ENCODE assay signal across 10 cellular contexts in genomic region chr4:55733874-55734437, GRCh38.
DNase-seq lines count a peak whose midpoint lies in the region; ATAC-seq and TF ChIP-seq lines count a peak whose summit lies in the region.
"Had no signal": no experiment of that assay in that cellular context is flagged by ENCODE, and none has a peak within 500 bp of the region (broad histone marks: within the 10 kb centered on the region; RNA-seq: fewer than 3 reads in every experiment).

No MANE protein-coding gene starts in this region.

- H3K4me1 Mint-ChIP-seq in GM23338 (peaks cover 4% of the 10 kb centered on the region; the same call in 1 of the 3 replicates), glutamatergic neuron (ENCODE audit: low read depth, unreplicated experiment) (no peaks in the 10 kb centered on the region)

- H3K27me3 Mint-ChIP-seq in GM23338 (ENCODE audit: insufficient read depth, low read depth, poor library complexity) (no peaks in the 10 kb centered on the region), glutamatergic neuron (ENCODE audit: unreplicated experiment) (no peaks in the 10 kb centered on the region)

- no peaks in the 10 kb centered on the region for H3K36me3 ChIP-seq in GM23338 (ENCODE audit: insufficient read depth)
- H3K36me3 ChIP-seq in PC-9 (ENCODE audit: low read depth): no peaks in the 10 kb centered on the region

- H3K4me2 ChIP-seq in GM23338 (no peak overlapping the region), PC-9 (peak overlapping the region; percentile 56)

- H3K27me3 ChIP-seq in GM23338 (ENCODE audit: insufficient read depth) (no peaks in the 10 kb centered on the region), PC-9 (ENCODE audit: insufficient read depth, low read depth) (no peaks in the 10 kb centered on the region)

- no peaks in the 10 kb centered on the region for H3K79me2 ChIP-seq in GM23338 (replicated peaks; ENCODE audit: insufficient read depth)
- H3K79me2 ChIP-seq in PC-9 (ENCODE audit: low read depth): no peaks in the 10 kb centered on the region

- H3K9me3 ChIP-seq in PC-9 (ENCODE audit: insufficient read depth, low read depth): no peaks in the 10 kb centered on the region

- no peaks in the 10 kb centered on the region; the same call in 2 of the 3 replicates for H3K9me3 Mint-ChIP-seq in GM23338
- H3K9me3 Mint-ChIP-seq in glutamatergic neuron (ENCODE audit: unreplicated experiment): peaks cover 1% of the 10 kb centered on the region

- H3K27ac ChIP-seq in GM23338 (ENCODE audit: low read depth) (no peak overlapping the region), PC-9 (peak overlapping the region; percentile 74), epithelial cell of prostate (peak overlapping the region; percentile 50)

- DNase-seq in GM23338 (ENCODE audit: low spot score): no peak
- peak; percentile 84 to 96 for DNase-seq in PC-9
- peak; percentile 89 for DNase-seq in epithelial cell of prostate (ENCODE audit: low read depth, low spot score)
- peak; percentile 52 for DNase-seq in myocyte (ENCODE audit: low read depth)
- DNase-seq in NCI-H2227 treated with DMSO at 0.1 percent for 48 hours (lab: John Stamatoyannopoulos, UW): no peak
- DNase-seq in glutamatergic neuron: no peak
- DNase-seq in activated T-cell treated with anti-CD3 and anti-CD28 coated beads, Interleukin-2, amount 50 U/mL, for 48 hours: no peak
- DNase-seq in activated CD4-positive, alpha-beta T cell treated with anti-CD3 and anti-CD28 coated beads, Interleukin-2, amount 50 U/mL, for 1 hour: no peak
- DNase-seq: activated T-cell treated with anti-CD3 and anti-CD28 coated beads, Interleukin-2, amount 50 U/mL, for 1 hour; nucleus accumbens had no signal

- intact Hi-C loops in PC-9 (cut with micrococcal nuclease; ENCODE audit: unreplicated experiment): loop anchor here (2.0 to 10.0 kb wide), 5 partner anchors 97 to 549 kb away; partner anchors contain the start of genes EXOC1 and NMU

- no peak for TF ChIP-seq CTCF in GM23338 (conservative IDR thresholded peaks at IDR 0.05; ENCODE audit: low read depth in 2 of 2)
- no peak for TF ChIP-seq CTCF in PC-9 (conservative IDR thresholded peaks at IDR 0.05)
- no peak for TF ChIP-seq CTCF in glutamatergic neuron (IDR thresholded peaks at IDR 0.05; ENCODE audit: partially characterized antibody, unreplicated experiment)

- BruUV-seq in PC-9 (replicated peaks; lab: Mats Ljungman, UMichigan): no TSS peak

- H3K9me2 ChIP-seq in GM23338 (ENCODE audit: insufficient read depth): no peaks in the 10 kb centered on the region
- no peaks in the 10 kb centered on the region for H3K9me2 ChIP-seq in PC-9 (ENCODE audit: insufficient read depth)

- CTCF ChIA-PET in PC-9 (lab: Charles Lee): interaction anchor here (0.7 to 1.0 kb wide), 2 partner anchors 96 to 188 kb away, joined by 4 to 5 read pairs; no protein-coding TSS in a partner anchor

- H4K20me1 ChIP-seq in GM23338 (replicated peaks; ENCODE audit: insufficient read depth) (no peaks in the 10 kb centered on the region), PC-9 (ENCODE audit: insufficient read depth) (no peaks in the 10 kb centered on the region)

- H3K4me3 ChIP-seq in GM23338 (no peak overlapping the region), PC-9 (no peak overlapping the region)

- POLR2A ChIA-PET in PC-9 (lab: Charles Lee; ENCODE audit: unreplicated experiment): interaction anchor here (0.5 to 0.8 kb wide), 4 partner anchors 96 to 564 kb away, joined by 3 to 10 read pairs (median 8); no protein-coding TSS in a partner anchor

- H3K36me3 Mint-ChIP-seq in GM23338 (ENCODE audit: low read depth) (no peaks in the 10 kb centered on the region), glutamatergic neuron (ENCODE audit: unreplicated experiment) (no peaks in the 10 kb centered on the region)

- H2AFZ ChIP-seq in GM23338: 0 out of 2 replicates have a peak overlapping the region, but pooled peaks have one; percentile 40
- no peak overlapping the region for H2AFZ ChIP-seq in PC-9

- H3K27ac Mint-ChIP-seq in GM23338 (no peak overlapping the region), glutamatergic neuron (ENCODE audit: unreplicated experiment) (no peak overlapping the region)

- H3K4me3 Mint-ChIP-seq in GM23338 (no peak overlapping the region), glutamatergic neuron (ENCODE audit: unreplicated experiment) (no peak overlapping the region)

- H3K4me1 ChIP-seq in GM23338 (ENCODE audit: insufficient read depth) (no peaks in the 10 kb centered on the region), PC-9 (replicated peaks; ENCODE audit: insufficient read depth) (peaks cover 39% of the 10 kb centered on the region)

- H3F3A ChIP-seq in GM23338 (replicated peaks; ENCODE audit: low read depth) (no peaks in the 10 kb centered on the region), PC-9 (ENCODE audit: insufficient read depth, low read depth) (peaks cover 10% of the 10 kb centered on the region; the same call in 1 of the 2 replicates)

- no peak for ATAC-seq in GM23338

TF ChIP-seq in GM23338, 12 proteins besides CTCF, POLR2A, EP300 and RAD21 (continues in another document):
- no peak for TF ChIP-seq ZNF114 (CRISPR knock-in tag; IDR thresholded peaks at IDR 0.05)
- no peak for TF ChIP-seq JUNB (IDR thresholded peaks at IDR 0.05; ENCODE audit: unreplicated experiment)
- TF ChIP-seq ZNF331 (CRISPR knock-in tag; IDR thresholded peaks at IDR 0.05; ENCODE audit: low read depth): no peak
- no peak for TF ChIP-seq NANOG (IDR thresholded peaks at IDR 0.05; ENCODE audit: borderline replicate concordance)
- no peak for TF ChIP-seq STAT1 (IDR thresholded peaks at IDR 0.05; ENCODE audit: unreplicated experiment)
- no peak for TF ChIP-seq EZH2 (IDR thresholded peaks at IDR 0.05; ENCODE audit: low read depth, unreplicated experiment)
- no peak for TF ChIP-seq POLR2AphosphoS5 (IDR thresholded peaks at IDR 0.05; ENCODE audit: low read depth)
- TF ChIP-seq, protein P1, sequence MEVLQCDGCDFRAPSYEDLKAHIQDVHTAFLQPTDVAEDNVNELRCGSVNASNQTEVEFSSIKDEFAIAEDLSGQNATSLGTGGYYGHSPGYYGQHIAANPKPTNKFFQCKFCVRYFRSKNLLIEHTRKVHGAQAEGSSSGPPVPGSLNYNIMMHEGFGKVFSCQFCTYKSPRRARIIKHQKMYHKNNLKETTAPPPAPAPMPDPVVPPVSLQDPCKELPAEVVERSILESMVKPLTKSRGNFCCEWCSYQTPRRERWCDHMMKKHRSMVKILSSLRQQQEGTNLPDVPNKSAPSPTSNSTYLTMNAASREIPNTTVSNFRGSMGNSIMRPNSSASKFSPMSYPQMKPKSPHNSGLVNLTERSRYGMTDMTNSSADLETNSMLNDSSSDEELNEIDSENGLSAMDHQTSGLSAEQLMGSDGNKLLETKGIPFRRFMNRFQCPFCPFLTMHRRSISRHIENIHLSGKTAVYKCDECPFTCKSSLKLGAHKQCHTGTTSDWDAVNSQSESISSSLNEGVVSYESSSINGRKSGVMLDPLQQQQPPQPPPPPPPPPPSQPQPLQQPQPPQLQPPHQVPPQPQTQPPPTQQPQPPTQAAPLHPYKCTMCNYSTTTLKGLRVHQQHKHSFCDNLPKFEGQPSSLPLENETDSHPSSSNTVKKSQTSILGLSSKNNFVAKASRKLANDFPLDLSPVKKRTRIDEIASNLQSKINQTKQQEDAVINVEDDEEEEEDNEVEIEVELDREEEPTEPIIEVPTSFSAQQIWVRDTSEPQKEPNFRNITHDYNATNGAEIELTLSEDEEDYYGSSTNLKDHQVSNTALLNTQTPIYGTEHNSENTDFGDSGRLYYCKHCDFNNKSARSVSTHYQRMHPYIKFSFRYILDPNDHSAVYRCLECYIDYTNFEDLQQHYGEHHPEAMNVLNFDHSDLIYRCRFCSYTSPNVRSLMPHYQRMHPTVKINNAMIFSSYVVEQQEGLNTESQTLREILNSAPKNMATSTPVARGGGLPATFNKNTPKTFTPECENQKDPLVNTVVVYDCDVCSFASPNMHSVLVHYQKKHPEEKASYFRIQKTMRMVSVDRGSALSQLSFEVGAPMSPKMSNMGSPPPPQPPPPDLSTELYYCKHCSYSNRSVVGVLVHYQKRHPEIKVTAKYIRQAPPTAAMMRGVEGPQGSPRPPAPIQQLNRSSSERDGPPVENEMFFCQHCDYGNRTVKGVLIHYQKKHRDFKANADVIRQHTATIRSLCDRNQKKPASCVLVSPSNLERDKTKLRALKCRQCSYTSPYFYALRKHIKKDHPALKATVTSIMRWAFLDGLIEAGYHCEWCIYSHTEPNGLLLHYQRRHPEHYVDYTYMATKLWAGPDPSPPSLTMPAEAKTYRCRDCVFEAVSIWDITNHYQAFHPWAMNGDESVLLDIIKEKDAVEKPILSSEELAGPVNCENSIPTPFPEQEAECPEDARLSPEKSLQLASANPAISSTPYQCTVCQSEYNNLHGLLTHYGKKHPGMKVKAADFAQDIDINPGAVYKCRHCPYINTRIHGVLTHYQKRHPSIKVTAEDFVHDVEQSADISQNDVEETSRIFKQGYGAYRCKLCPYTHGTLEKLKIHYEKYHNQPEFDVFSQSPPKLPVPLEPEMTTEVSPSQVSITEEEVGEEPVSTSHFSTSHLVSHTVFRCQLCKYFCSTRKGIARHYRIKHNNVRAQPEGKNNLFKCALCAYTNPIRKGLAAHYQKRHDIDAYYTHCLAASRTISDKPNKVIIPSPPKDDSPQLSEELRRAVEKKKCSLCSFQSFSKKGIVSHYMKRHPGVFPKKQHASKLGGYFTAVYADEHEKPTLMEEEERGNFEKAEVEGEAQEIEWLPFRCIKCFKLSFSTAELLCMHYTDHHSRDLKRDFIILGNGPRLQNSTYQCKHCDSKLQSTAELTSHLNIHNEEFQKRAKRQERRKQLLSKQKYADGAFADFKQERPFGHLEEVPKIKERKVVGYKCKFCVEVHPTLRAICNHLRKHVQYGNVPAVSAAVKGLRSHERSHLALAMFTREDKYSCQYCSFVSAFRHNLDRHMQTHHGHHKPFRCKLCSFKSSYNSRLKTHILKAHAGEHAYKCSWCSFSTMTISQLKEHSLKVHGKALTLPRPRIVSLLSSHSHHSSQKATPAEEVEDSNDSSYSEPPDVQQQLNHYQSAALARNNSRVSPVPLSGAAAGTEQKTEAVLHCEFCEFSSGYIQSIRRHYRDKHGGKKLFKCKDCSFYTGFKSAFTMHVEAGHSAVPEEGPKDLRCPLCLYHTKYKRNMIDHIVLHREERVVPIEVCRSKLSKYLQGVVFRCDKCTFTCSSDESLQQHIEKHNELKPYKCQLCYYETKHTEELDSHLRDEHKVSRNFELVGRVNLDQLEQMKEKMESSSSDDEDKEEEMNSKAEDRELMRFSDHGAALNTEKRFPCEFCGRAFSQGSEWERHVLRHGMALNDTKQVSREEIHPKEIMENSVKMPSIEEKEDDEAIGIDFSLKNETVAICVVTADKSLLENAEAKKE (CRISPR knock-in tag; IDR thresholded peaks at IDR 0.05): no peak
- TF ChIP-seq, protein P2, sequence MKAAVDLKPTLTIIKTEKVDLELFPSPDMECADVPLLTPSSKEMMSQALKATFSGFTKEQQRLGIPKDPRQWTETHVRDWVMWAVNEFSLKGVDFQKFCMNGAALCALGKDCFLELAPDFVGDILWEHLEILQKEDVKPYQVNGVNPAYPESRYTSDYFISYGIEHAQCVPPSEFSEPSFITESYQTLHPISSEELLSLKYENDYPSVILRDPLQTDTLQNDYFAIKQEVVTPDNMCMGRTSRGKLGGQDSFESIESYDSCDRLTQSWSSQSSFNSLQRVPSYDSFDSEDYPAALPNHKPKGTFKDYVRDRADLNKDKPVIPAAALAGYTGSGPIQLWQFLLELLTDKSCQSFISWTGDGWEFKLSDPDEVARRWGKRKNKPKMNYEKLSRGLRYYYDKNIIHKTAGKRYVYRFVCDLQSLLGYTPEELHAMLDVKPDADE (IDR thresholded peaks at IDR 0.05): no peak

Comparison
In these comparisons a context has a peak if more than half of its experiments do, and no peak if none do; other contexts are left out.
1. DNase-seq: peak in PC-9 (2 of 2), epithelial cell of prostate (single experiment) and myocyte (single experiment); none in GM23338 (single experiment), NCI-H2227 treated with DMSO at 0.1 percent for 48 hours (single experiment), glutamatergic neuron (single experiment), activated T-cell treated with anti-CD3 and anti-CD28 coated beads, Interleukin-2, amount 50 U/mL, for 48 hours (0 of 2) and activated CD4-positive, alpha-beta T cell treated with anti-CD3 and anti-CD28 coated beads, Interleukin-2, amount 50 U/mL, for 1 hour (single experiment).